9 cellular contexts compared by ENCODE assay signal in genomic region chr12:92384571-92384970, GRCh38.
"Had no signal": no experiment of that assay in that cellular context is flagged by ENCODE, and none has a peak within 500 bp of the region (broad histone marks: within the 10 kb centered on the region; RNA-seq: fewer than 3 reads in every experiment).

No MANE protein-coding gene starts in this region.

- ATAC-seq: GM23338, K562 had no signal

- FAIRE-seq: H1, H54, HTR-8/SVneo, K562 had no signal

- DNase-seq: H9, HCEC 1CT, IMR-90, KG1 had no signal
